ENCODE assay signal across 8 cellular contexts in the genomic region with DNA sequence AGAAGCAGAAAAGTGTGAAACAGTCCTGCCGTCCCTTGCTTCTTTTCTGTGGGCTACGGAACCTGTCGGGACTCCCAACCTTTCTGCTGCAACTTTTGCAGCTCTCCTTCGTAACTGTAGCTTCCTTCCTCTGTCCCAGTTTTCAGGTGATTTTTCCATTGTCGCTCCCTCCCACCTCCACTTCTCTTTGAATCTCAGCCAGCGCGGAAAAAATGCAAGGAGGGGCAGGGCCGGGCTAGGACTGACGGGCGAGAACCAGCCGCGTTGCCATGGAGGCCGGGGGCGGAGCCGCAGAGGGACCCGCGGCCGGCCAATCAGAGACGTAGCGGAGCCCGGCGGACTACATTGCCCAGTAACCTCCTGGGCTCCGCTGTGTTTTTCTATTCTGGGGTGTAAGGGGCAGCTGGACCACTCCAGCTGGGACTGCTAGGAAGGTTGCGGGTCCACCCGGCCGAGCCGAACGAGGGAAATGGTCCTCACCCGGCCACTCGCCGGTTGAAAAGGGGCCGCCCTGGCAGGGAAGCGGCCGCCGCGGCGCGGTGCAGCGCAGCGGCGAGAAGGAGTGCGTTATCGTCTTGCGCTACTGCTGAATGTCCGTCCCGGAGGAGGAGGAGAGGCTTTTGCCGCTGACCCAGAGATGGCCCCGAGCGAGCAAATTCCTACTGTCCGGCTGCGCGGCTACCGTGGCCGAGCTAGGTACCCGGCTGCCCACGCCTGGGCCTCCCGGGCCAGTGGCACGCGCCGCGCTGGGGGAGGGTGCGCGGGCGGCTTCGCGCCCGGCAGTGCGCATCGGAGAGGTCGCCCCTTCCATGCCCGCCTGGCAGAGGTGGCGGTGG. TPM values are rescaled to one million over a fixed set of nuclear protein-coding genes. Genes with fewer than 3 reads are reported as not detected.
DNase-seq lines count a peak whose midpoint lies in the region; ATAC-seq, FAIRE-seq and TF ChIP-seq lines count a peak whose summit lies in the region.

A gene with protein sequence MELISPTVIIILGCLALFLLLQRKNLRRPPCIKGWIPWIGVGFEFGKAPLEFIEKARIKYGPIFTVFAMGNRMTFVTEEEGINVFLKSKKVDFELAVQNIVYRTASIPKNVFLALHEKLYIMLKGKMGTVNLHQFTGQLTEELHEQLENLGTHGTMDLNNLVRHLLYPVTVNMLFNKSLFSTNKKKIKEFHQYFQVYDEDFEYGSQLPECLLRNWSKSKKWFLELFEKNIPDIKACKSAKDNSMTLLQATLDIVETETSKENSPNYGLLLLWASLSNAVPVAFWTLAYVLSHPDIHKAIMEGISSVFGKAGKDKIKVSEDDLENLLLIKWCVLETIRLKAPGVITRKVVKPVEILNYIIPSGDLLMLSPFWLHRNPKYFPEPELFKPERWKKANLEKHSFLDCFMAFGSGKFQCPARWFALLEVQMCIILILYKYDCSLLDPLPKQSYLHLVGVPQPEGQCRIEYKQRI (minus strand): TSS at position 216 of the 836 bp plus-strand sequence. CDS start 236 bp downstream, outside the sequence.
A gene with protein sequence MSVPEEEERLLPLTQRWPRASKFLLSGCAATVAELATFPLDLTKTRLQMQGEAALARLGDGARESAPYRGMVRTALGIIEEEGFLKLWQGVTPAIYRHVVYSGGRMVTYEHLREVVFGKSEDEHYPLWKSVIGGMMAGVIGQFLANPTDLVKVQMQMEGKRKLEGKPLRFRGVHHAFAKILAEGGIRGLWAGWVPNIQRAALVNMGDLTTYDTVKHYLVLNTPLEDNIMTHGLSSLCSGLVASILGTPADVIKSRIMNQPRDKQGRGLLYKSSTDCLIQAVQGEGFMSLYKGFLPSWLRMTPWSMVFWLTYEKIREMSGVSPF (plus strand): TSS at position 373 of the 836 bp plus-strand sequence. CDS start 218 bp downstream, at position 591.

- H3K4me3 Mint-ChIP-seq in dendritic cell treated with granulocyte-macrophage colony-stimulating factor and Interleukin-4, amounts not matched to agents 40 ng/mL and 50 ng/mL, for 4 days, result peak within 1 kb of the TSS; percentile 91

- H3K27me3 Mint-ChIP-seq in dendritic cell treated with granulocyte-macrophage colony-stimulating factor and Interleukin-4, amounts not matched to agents 40 ng/mL and 50 ng/mL, for 4 days, result peaks cover 34% of the 10 kb centered on the region

- intact Hi-C loops in dendritic cell treated with granulocyte-macrophage colony-stimulating factor and Interleukin-4, amounts not matched to agents 40 ng/mL and 50 ng/mL, for 4 days (cut with micrococcal nuclease), result no loop called here

- peak; percentile 80 for FAIRE-seq in GM19239 (lab: Jason Lieb, UNC)

- H3K4me3 ChIP-seq in AG09309 (ENCODE audit: control insufficient read depth, low read depth, low read length), result peak within 1 kb of the TSS; percentile 76

- DNase-seq in AG09309 (ENCODE audit: low read depth) (peak; percentile 18), GM19239 (ENCODE audit: insufficient read length, low spot score) (peak; percentile 71), NCI-H524 treated with DMSO at 0.1 percent for 48 hours (lab: John Stamatoyannopoulos, UW) (peak; percentile 64), left lobe of liver (ENCODE audit: low spot score) (peak; percentile 98)
- peak; percentile 64 for DNase-seq in activated CD4-positive, alpha-beta T cell treated with anti-CD3 and anti-CD28 coated beads, Interleukin-2, amount 50 U/mL, for 4 hours
- peak; percentile 81 for DNase-seq in stimulated activated CD4-positive, alpha-beta T cell treated with anti-CD3 and anti-CD28 coated beads, Interleukin-1b, Interleukin-23, amount 100 ng/mL, for 48 hours

- no peaks in the 10 kb centered on the region for H3K9me3 Mint-ChIP-seq in dendritic cell treated with granulocyte-macrophage colony-stimulating factor and Interleukin-4, amounts not matched to agents 40 ng/mL and 50 ng/mL, for 4 days

- ATAC-seq in HG03442 (IDR thresholded peaks at IDR 0.05; ENCODE audit: unreplicated experiment) (peak; percentile 100), left lobe of liver (peak; percentile 92)

- H3K4me1 Mint-ChIP-seq in dendritic cell treated with granulocyte-macrophage colony-stimulating factor and Interleukin-4, amounts not matched to agents 40 ng/mL and 50 ng/mL, for 4 days (ENCODE audit: low read depth), result peaks cover 16% of the 10 kb centered on the region

- TF ChIP-seq CTCF in AG09309 (IDR thresholded peaks at IDR 0.05; ENCODE audit: control insufficient read depth, insufficient read depth, low read depth, low read length, missing control alignments), result no peak

- peaks cover 6% of the 10 kb centered on the region for H3K36me3 Mint-ChIP-seq in dendritic cell treated with granulocyte-macrophage colony-stimulating factor and Interleukin-4, amounts not matched to agents 40 ng/mL and 50 ng/mL, for 4 days (ENCODE audit: low read depth)

- no peak within 1 kb of the TSS for H3K27ac Mint-ChIP-seq in dendritic cell treated with granulocyte-macrophage colony-stimulating factor and Interleukin-4, amounts not matched to agents 40 ng/mL and 50 ng/mL, for 4 days

RNA-seq across cellular contexts. Expression of the first gene that starts in this region (rescaled TPM):
- total RNA-seq in left lobe of liver, result 35.9 TPM

RNA-seq across cellular contexts. Expression of the second gene that starts in this region (rescaled TPM):
- total RNA-seq in left lobe of liver, result 15.1 TPM

Comparison
In these comparisons a context has a peak if more than half of its experiments do, and no peak if none do; other contexts are left out.
1. Peak in every context shown above with its lines: DNase-seq, ATAC-seq and H3K4me3 ChIP-seq.
2. DNase-seq: peak in every context shown above with its lines; median percentile 98 in left lobe of liver; 81 in stimulated activated CD4-positive, alpha-beta T cell treated with anti-CD3 and anti-CD28 coated beads, Interleukin-1b, Interleukin-23, amount 100 ng/mL, for 48 hours; 71 in GM19239; 64 in NCI-H524 treated with DMSO at 0.1 percent for 48 hours; 64 in activated CD4-positive, alpha-beta T cell treated with anti-CD3 and anti-CD28 coated beads, Interleukin-2, amount 50 U/mL, for 4 hours; 18 in AG09309.